8 cellular contexts compared by ENCODE assay signal in the genomic region with DNA sequence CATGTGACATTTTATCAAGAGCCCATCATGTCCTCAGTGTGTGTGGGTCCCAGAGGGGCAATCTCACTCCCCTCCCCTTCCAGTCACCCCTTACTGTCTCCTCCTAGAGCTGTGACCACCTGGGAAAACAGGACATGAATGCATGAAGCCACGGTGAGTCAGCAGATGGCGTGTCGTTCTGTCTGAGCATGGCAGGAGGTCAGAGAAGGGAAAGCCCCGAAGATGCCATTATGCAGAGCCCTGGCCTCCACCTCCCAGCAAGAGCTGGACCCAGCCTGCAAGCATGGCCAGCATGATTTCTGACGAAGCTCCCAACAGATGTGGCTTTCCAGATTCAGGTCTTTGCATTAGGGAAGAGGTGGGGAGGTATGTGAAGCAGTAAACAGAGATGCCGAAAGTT.
A peak's percentile ranks its signal among the peaks of the same experiment; 100 is the strongest.
DNase-seq lines count a peak whose midpoint lies in the region; ATAC-seq and TF ChIP-seq lines count a peak whose summit lies in the region.

No MANE protein-coding gene starts in this region.

- DNase-seq in germinal center (ENCODE audit: low spot score) (peak; percentile 70), caudate nucleus (lab: John Stamatoyannopoulos, UW) (no peak), NCI-H774 (lab: John Stamatoyannopoulos, UW) (no peak)
- no peak for DNase-seq in activated T-cell treated with anti-CD3 and anti-CD28 coated beads, Interleukin-2, amount 50 U/mL, for 24 hours

- TF ChIP-seq RAD21 in Ishikawa (IDR thresholded peaks at IDR 0.05; ENCODE audit: low read depth): peak; percentile 31; the same call in 1 of the 2 replicates

- H3K27ac ChIP-seq in caudate nucleus (ENCODE audit: low read depth, low read length): no peak overlapping the region

- H3K36me3 Mint-ChIP-seq in activated T-cell treated with anti-CD3 and anti-CD28 coated beads, Interleukin-2, amount 50 U/mL, for 24 hours (ENCODE audit: low read depth): no peaks in the 10 kb centered on the region

- H3K4me1 Mint-ChIP-seq in activated T-cell treated with anti-CD3 and anti-CD28 coated beads, Interleukin-2, amount 50 U/mL, for 24 hours (ENCODE audit: low read depth): peaks cover 5% of the 10 kb centered on the region

- TF ChIP-seq EP300 in Ishikawa (IDR thresholded peaks at IDR 0.05; ENCODE audit: borderline replicate concordance): no peak

- peak; percentile 69 for TF ChIP-seq CTCF in GM12873 (IDR thresholded peaks at IDR 0.05; ENCODE audit: insufficient read depth, low read depth, low read length, missing control alignments)

- peak; percentile 51 for ATAC-seq in GM21619 (IDR thresholded peaks at IDR 0.05; ENCODE audit: unreplicated experiment)
- ATAC-seq in GM21423 (IDR thresholded peaks at IDR 0.05; ENCODE audit: unreplicated experiment): no peak

- no peak overlapping the region for H3K27ac Mint-ChIP-seq in activated T-cell treated with anti-CD3 and anti-CD28 coated beads, Interleukin-2, amount 50 U/mL, for 24 hours

- peaks cover 43% of the 10 kb centered on the region for H3K27me3 Mint-ChIP-seq in activated T-cell treated with anti-CD3 and anti-CD28 coated beads, Interleukin-2, amount 50 U/mL, for 24 hours

- no peak overlapping the region for H3K4me3 Mint-ChIP-seq in activated T-cell treated with anti-CD3 and anti-CD28 coated beads, Interleukin-2, amount 50 U/mL, for 24 hours

- H3K9me3 Mint-ChIP-seq in activated T-cell treated with anti-CD3 and anti-CD28 coated beads, Interleukin-2, amount 50 U/mL, for 24 hours: no peaks in the 10 kb centered on the region

TF ChIP-seq in Ishikawa, 13 proteins besides CTCF, POLR2A, EP300 and RAD21:
- TF ChIP-seq, protein P1, sequence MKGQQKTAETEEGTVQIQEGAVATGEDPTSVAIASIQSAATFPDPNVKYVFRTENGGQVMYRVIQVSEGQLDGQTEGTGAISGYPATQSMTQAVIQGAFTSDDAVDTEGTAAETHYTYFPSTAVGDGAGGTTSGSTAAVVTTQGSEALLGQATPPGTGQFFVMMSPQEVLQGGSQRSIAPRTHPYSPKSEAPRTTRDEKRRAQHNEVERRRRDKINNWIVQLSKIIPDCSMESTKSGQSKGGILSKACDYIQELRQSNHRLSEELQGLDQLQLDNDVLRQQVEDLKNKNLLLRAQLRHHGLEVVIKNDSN (IDR thresholded peaks at IDR 0.05): no peak
- TF ChIP-seq TCF12 (IDR thresholded peaks at IDR 0.05; ENCODE audit: low read depth) (no peak), ZBTB7A (IDR thresholded peaks at IDR 0.05; ENCODE audit: low read depth) (no peak), CREB1 (IDR thresholded peaks at IDR 0.05; ENCODE audit: low read depth) (no peak), CEBPB (IDR thresholded peaks at IDR 0.05) (no peak)
